Comparison of ENCODE assay signal across 9 cellular contexts in the genomic region with DNA sequence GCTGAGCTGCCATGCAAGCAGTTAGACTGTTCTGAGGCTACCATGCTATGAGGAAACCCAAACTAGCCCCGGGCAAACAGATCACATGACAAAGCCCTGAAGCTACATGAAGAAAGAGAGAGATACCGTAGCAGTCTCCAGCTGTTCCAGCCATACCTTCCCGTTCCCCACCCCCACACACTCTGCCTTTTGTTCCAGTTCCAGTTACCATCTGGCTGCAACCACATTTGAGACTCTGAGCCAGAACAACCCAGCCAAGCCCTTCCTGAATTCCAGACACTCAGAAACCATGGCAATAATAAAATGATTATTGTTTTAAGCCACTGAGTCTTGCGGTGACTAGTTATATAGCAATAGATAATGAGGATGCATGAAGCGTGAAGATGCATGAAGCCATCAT. TPM values are rescaled to one million over a fixed set of nuclear protein-coding genes. Genes with fewer than 3 reads are reported as not detected.
DNase-seq lines count a peak whose midpoint lies in the region; ATAC-seq, FAIRE-seq and TF ChIP-seq lines count a peak whose summit lies in the region.
"Had no signal": no experiment of that assay in that cellular context is flagged by ENCODE, and none has a peak within 500 bp of the region (broad histone marks: within the 10 kb centered on the region; RNA-seq: fewer than 3 reads in every experiment).

No MANE protein-coding gene starts in this region.

- POLR2A ChIA-PET in endothelial cell of umbilical vein (lab: Charles Lee) = interaction anchor here (1.2 to 1.3 kb wide), 2 partner anchors 103 to 208 kb away, joined by 4 to 5 read pairs; no protein-coding TSS in a partner anchor
- POLR2A ChIA-PET in naive thymus-derived CD4-positive, alpha-beta T cell (lab: Charles Lee) = no interaction called here

- peak overlapping the region; percentile 75 for H2AFZ ChIP-seq in endothelial cell of umbilical vein (ENCODE audit: low read depth, low read length)

- FAIRE-seq in endothelial cell of umbilical vein (lab: Jason Lieb, UNC) = peak; percentile 77

- H3K27ac ChIP-seq in endothelial cell of umbilical vein (ENCODE audit: insufficient read depth, low read depth, low read length) = peak overlapping the region; percentile 73
- H3K27ac ChIP-seq in naive thymus-derived CD4-positive, alpha-beta T cell (ENCODE audit: low read depth, low read length) = no peak overlapping the region

- no peaks in the 10 kb centered on the region for H3K36me3 Mint-ChIP-seq in naive thymus-derived CD4-positive, alpha-beta T cell

- no peak for TF ChIP-seq CTCF in endothelial cell of umbilical vein (IDR thresholded peaks at IDR 0.05; ENCODE audit: extremely low read depth in 1 of 2, insufficient read depth in 1 of 2, low read depth in 1 of 2, low read length in 2 of 2)

- H3K4me1 ChIP-seq in endothelial cell of umbilical vein (ENCODE audit: control insufficient read depth, extremely low read depth, insufficient read depth, low read length) = peaks cover 34% of the 10 kb centered on the region
- H3K4me1 ChIP-seq in naive thymus-derived CD4-positive, alpha-beta T cell (ENCODE audit: control insufficient read depth in 2 of 2, insufficient read depth in 2 of 2, low read length in 2 of 2) = no peaks in the 10 kb centered on the region

- no peaks in the 10 kb centered on the region for H3K79me2 ChIP-seq in endothelial cell of umbilical vein (ENCODE audit: control insufficient read depth, insufficient read depth, low read length)

- no peaks in the 10 kb centered on the region for H3K36me3 ChIP-seq in endothelial cell of umbilical vein (ENCODE audit: control insufficient read depth in 2 of 2, extremely low read depth in 1 of 2, insufficient read depth in 2 of 2, low read length in 2 of 2)
- no peaks in the 10 kb centered on the region for H3K36me3 ChIP-seq in naive thymus-derived CD4-positive, alpha-beta T cell (ENCODE audit: control insufficient read depth in 2 of 3, insufficient read depth in 3 of 3, low read length in 3 of 3)

- no peaks in the 10 kb centered on the region for H3K9me3 ChIP-seq in endothelial cell of umbilical vein (replicated peaks; ENCODE audit: control insufficient read depth, insufficient read depth, low read length)
- no peaks in the 10 kb centered on the region for H3K9me3 ChIP-seq in naive thymus-derived CD4-positive, alpha-beta T cell (ENCODE audit: control insufficient read depth in 2 of 3, low read length in 3 of 3)

- dilution Hi-C loops in endothelial cell of umbilical vein (cut with MboI; ENCODE audit: extremely low pct_ligation_motif_present, low sequenced_read_pairs) = no loop called here

- H3K4me3 Mint-ChIP-seq in naive thymus-derived CD4-positive, alpha-beta T cell = no peak overlapping the region

- ATAC-seq in naive thymus-derived CD4-positive, alpha-beta T cell = no peak

- H3K4me1 Mint-ChIP-seq in naive thymus-derived CD4-positive, alpha-beta T cell = peaks cover 0 to 5% (median 0%) of the 10 kb centered on the region in 7 donors

- H3K9me1 ChIP-seq in endothelial cell of umbilical vein (replicated peaks; ENCODE audit: control insufficient read depth, extremely low read depth, insufficient read depth, low read length) = no peaks in the 10 kb centered on the region

- CTCF ChIA-PET in endothelial cell of umbilical vein (lab: Charles Lee) = interaction anchor here (0.7 to 7.2 kb wide), 18 partner anchors 10 to 207 kb away, joined by 3 to 98 read pairs (median 8); no protein-coding TSS in a partner anchor
- CTCF ChIA-PET in naive thymus-derived CD4-positive, alpha-beta T cell (lab: Charles Lee) = no interaction called here

- peak overlapping the region; percentile 46 for H3K4me2 ChIP-seq in endothelial cell of umbilical vein (ENCODE audit: insufficient read depth, low read length)

- no peak overlapping the region for H3K27ac Mint-ChIP-seq in naive thymus-derived CD4-positive, alpha-beta T cell

- TF ChIP-seq POLR2A in endothelial cell of umbilical vein (IDR thresholded peaks at IDR 0.05; ENCODE audit: low read depth, low read length) = no peak

- no peak overlapping the region for H3K4me3 ChIP-seq in endothelial cell of umbilical vein (replicated peaks in 1 of 3; ENCODE audit: insufficient read depth in 1 of 3, low read depth in 1 of 3, low read length in 3 of 3)
- H3K4me3 ChIP-seq in naive thymus-derived CD4-positive, alpha-beta T cell (ENCODE audit: low read length) = no peak overlapping the region

- H3K9me3 Mint-ChIP-seq in naive thymus-derived CD4-positive, alpha-beta T cell = peaks cover 0 to 17% (median 0%) of the 10 kb centered on the region in 11 donors

- no peaks in the 10 kb centered on the region for H4K20me1 ChIP-seq in endothelial cell of umbilical vein (replicated peaks; ENCODE audit: control insufficient read depth, extremely low read depth, insufficient read depth, low read length)

- DNase-seq in EH (ENCODE audit: low read depth) = peak; percentile 91
- peak; percentile 60 for DNase-seq in NCI-H446 treated with DMSO at 0.1 percent for 48 hours (lab: John Stamatoyannopoulos, UW)
- peak; percentile 91 for DNase-seq in endothelial cell of umbilical vein (ENCODE audit: low read depth, low spot score)
- peak; percentile 93 for DNase-seq in non-pigmented ciliary epithelial cell (ENCODE audit: low read depth)
- DNase-seq in activated effector memory CD4-positive, alpha-beta T cell treated with anti-CD3 and anti-CD28 coated beads, Interleukin-2, amount 50 U/mL, for 16 hours = no peak
- DNase-seq in naive thymus-derived CD4-positive, alpha-beta T cell = no peak
- no peak for DNase-seq in epidermal melanocyte (ENCODE audit: insufficient read length, low spot score)
- no peak for DNase-seq in SW 1271 (lab: John Stamatoyannopoulos, UW)
- DNase-seq: stimulated activated naive CD4-positive, alpha-beta T cell had no signal

- H3K27me3 Mint-ChIP-seq in naive thymus-derived CD4-positive, alpha-beta T cell = peaks cover 0 to 14% (median 6%) of the 10 kb centered on the region in 5 donors

- BruUV-seq in endothelial cell of umbilical vein (replicated peaks; lab: Mats Ljungman, UMichigan) = no TSS peak

- no peaks in the 10 kb centered on the region for H3K27me3 ChIP-seq in endothelial cell of umbilical vein (ENCODE audit: control insufficient read depth in 2 of 2, insufficient read depth in 2 of 2, low read length in 2 of 2)
- no peaks in the 10 kb centered on the region for H3K27me3 ChIP-seq in naive thymus-derived CD4-positive, alpha-beta T cell (ENCODE audit: control insufficient read depth in 2 of 2, insufficient read depth in 2 of 2, low read length in 2 of 2)

- intact Hi-C loops in endothelial cell of umbilical vein (cut with micrococcal nuclease) = loop anchor here (1.0 to 2.0 kb wide), 3 partner anchors 14 to 231 kb away; a partner anchor contains a TSS
- intact Hi-C loops in naive thymus-derived CD4-positive, alpha-beta T cell (cut with micrococcal nuclease) = loop anchor here in 1 of 2 donors (10.0 kb wide), 1 partner anchor 208 kb away; no protein-coding TSS in a partner anchor

- peak overlapping the region; percentile 26 for H3K9ac ChIP-seq in endothelial cell of umbilical vein (replicated peaks; ENCODE audit: extremely low read depth, insufficient read depth, low read length)

TF ChIP-seq in endothelial cell of umbilical vein, 7 proteins besides CTCF, POLR2A, EP300 and RAD21:
- TF ChIP-seq FOS (IDR thresholded peaks at IDR 0.05; ENCODE audit: borderline replicate concordance, insufficient read depth, low read length) (peak; percentile 24), POLR2AphosphoS5 (IDR thresholded peaks at IDR 0.05; ENCODE audit: insufficient read depth, low read depth, low read length) (peak; percentile 70)
- TF ChIP-seq, protein P1, sequence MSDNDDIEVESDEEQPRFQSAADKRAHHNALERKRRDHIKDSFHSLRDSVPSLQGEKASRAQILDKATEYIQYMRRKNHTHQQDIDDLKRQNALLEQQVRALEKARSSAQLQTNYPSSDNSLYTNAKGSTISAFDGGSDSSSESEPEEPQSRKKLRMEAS (IDR thresholded peaks at IDR 0.05; ENCODE audit: insufficient read depth, insufficient read length) = no peak

RNA-seq across cellular contexts. Expression of a gene that starts 28.3 kb away (rescaled TPM):
- total RNA-seq in endothelial cell of umbilical vein = 98.5 and 119 TPM in 2 replicates
- polyA plus RNA-seq in endothelial cell of umbilical vein = 18.0 and 22.6 TPM in 2 replicates
- 26.4 and 28.1 TPM in 2 replicates for polyA plus RNA-seq in endothelial cell of umbilical vein (2011; cell fraction: cytosol; rRNA removed)
- polyA plus RNA-seq in endothelial cell of umbilical vein (2011; cell fraction: nucleus; rRNA removed) = 78.0 and 79.9 TPM in 2 replicates
- polyA plus RNA-seq in endothelial cell of umbilical vein (2012) = 44.9 and 47.0 TPM in 2 replicates
- 121 and 149 TPM in 2 replicates for polyA minus RNA-seq in endothelial cell of umbilical vein
- 9.7 TPM for polyA minus RNA-seq in endothelial cell of umbilical vein (2011; cell fraction: cytosol; rRNA and poly(A)+ RNA removed)
- 186 and 192 TPM in 2 replicates for polyA minus RNA-seq in endothelial cell of umbilical vein (2011; cell fraction: nucleus; rRNA and poly(A)+ RNA removed)
- 10 to 100 TPM in 1 of 5 experiments, 1 to 10 TPM in 1, under 1 TPM in 2, not detected in 1; 0.57 to 20.8 (median 1.3) TPM for total RNA-seq in naive thymus-derived CD4-positive, alpha-beta T cell
- not detected for polyA plus RNA-seq in naive thymus-derived CD4-positive, alpha-beta T cell

Comparison
In these comparisons a context has a peak if more than half of its experiments do, and no peak if none do; other contexts are left out.
1. DNase-seq: peak in EH (single experiment), NCI-H446 treated with DMSO at 0.1 percent for 48 hours (single experiment), endothelial cell of umbilical vein (single experiment) and non-pigmented ciliary epithelial cell (single experiment); none in activated effector memory CD4-positive, alpha-beta T cell treated with anti-CD3 and anti-CD28 coated beads, Interleukin-2, amount 50 U/mL, for 16 hours (single experiment), naive thymus-derived CD4-positive, alpha-beta T cell (0 of 9), epidermal melanocyte (single experiment) and SW 1271 (0 of 2).